ENCODE assay signal across 9 cellular contexts in the genomic region with DNA sequence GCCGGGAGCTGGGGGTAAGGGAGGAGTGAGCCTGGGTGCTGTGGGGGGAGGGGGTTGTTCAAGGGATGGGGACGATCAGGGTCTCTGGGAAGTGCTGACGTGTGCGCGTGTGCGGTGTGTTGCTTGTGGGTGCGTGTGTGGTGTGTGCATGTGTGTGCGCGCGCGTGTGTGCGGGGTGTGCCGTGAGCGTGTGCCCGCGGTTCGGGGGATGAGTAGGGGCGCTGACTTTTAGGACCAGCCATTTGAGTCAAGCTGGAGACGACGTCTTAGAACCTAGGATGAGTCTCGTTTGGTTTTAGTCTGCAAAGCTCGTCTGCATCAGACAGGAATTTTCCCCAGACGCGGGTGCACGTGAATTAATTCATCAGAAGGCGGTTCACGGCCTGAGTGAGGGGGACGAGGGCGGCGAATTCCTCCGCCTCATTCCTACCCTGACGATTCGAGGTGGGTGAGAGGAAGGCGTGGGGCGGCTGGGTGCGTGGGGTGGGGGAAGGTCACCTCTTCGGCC. TPM values are rescaled to one million over a fixed set of nuclear protein-coding genes. Genes with fewer than 3 reads are reported as not detected.
A peak's percentile ranks its signal among the peaks of the same experiment; 100 is the strongest.
DNase-seq lines count a peak whose midpoint lies in the region; ATAC-seq, FAIRE-seq and TF ChIP-seq lines count a peak whose summit lies in the region.
"Had no signal": no experiment of that assay in that cellular context is flagged by ENCODE, and none has a peak within 500 bp of the region (broad histone marks: within the 10 kb centered on the region; RNA-seq: fewer than 3 reads in every experiment).

No MANE protein-coding gene starts in this region.

- H2BK120ac ChIP-seq in H9 (ENCODE audit: low read depth, low read length, poor library complexity, severe bottlenecking) (no peak overlapping the region), mesendoderm (ENCODE audit: low read depth, low read length) (no peak overlapping the region)

- intact Hi-C loops in CD4-positive, alpha-beta T cell (cut with DNase I, micrococcal nuclease): no loop called here
- intact Hi-C loops in kidney (cut with DNase I): no loop called here

- H3K36me3 Mint-ChIP-seq in CD4-positive, alpha-beta T cell (ENCODE audit: low read depth): no peaks in the 10 kb centered on the region
- peaks cover 0 to 2% (median 0%) of the 10 kb centered on the region in 3 experiments; a peak in 1 of 7 replicates for H3K36me3 Mint-ChIP-seq in H9 (ENCODE audit: insufficient read depth in 1 of 3, low read depth in 3 of 3)
- peaks cover 5% of the 10 kb centered on the region for H3K36me3 Mint-ChIP-seq in activated naive CD8-positive, alpha-beta T cell treated with anti-CD3 and anti-CD28 coated beads, Interleukin-2, amount 10 ng/mL, durations not matched to agents 7 days and 5 days

- peaks cover 48% of the 10 kb centered on the region for H3K27me3 ChIP-seq in CD4-positive, alpha-beta T cell (ENCODE audit: control insufficient read depth, insufficient read depth, low read length)
- H3K27me3 ChIP-seq in H9 (ENCODE audit: insufficient read depth, low read length) (peaks cover 45% of the 10 kb centered on the region), mesendoderm (ENCODE audit: insufficient read depth, low read length, poor library complexity) (peaks cover 49% of the 10 kb centered on the region)

- H3K9ac ChIP-seq in H9 (ENCODE audit: extremely low read depth, insufficient read length, low read length) (no peak overlapping the region), mesendoderm (ENCODE audit: low read length) (no peak overlapping the region), kidney (ENCODE audit: low read length in 2 of 2) (no peak overlapping the region)

- peak overlapping the region; percentile 80 for H3K4me2 ChIP-seq in H9 (ENCODE audit: insufficient read depth, insufficient read length, low read length)
- H3K4me2 ChIP-seq in mesendoderm (ENCODE audit: low read length): peak overlapping the region; percentile 5

- CTCF ChIA-PET in CD4-positive, alpha-beta T cell (lab: Charles Lee): no interaction called here

- no peak overlapping the region for H3K4ac ChIP-seq in H9 (ENCODE audit: low read depth, low read length)
- no peak overlapping the region for H3K4ac ChIP-seq in mesendoderm (ENCODE audit: low read depth, low read length)

- H2BK20ac ChIP-seq in H9 (ENCODE audit: low read depth, low read length, poor library complexity, severe bottlenecking): no peak overlapping the region

- H3K9me3 Mint-ChIP-seq in CD4-positive, alpha-beta T cell: peaks cover 2% of the 10 kb centered on the region
- H3K9me3 Mint-ChIP-seq in H9: peaks cover 5 to 6% of the 10 kb centered on the region in 2 experiments; a peak in 4 of 5 replicates
- peaks cover 8% of the 10 kb centered on the region for H3K9me3 Mint-ChIP-seq in activated naive CD8-positive, alpha-beta T cell treated with anti-CD3 and anti-CD28 coated beads, Interleukin-2, amount 10 ng/mL, durations not matched to agents 7 days and 5 days

- no peak overlapping the region for H4K91ac ChIP-seq in H9 (ENCODE audit: insufficient read length, low read depth, low read length)

- H3K4me1 ChIP-seq in H9 (ENCODE audit: insufficient read depth, low read length) (0 out of 2 replicates have a peak, but pooled peaks cover 5% of the 10 kb centered on the region), mesendoderm (ENCODE audit: control insufficient read depth, low read depth, low read length) (no peaks in the 10 kb centered on the region), kidney (ENCODE audit: control insufficient read depth in 1 of 2, insufficient read depth in 1 of 2, low read depth in 1 of 2, low read length in 2 of 2) (no peaks in the 10 kb centered on the region)

- no peak for DNase-seq in CD4-positive, alpha-beta T cell
- DNase-seq in H9: no peak
- no peak for DNase-seq in activated naive CD8-positive, alpha-beta T cell treated with anti-CD3 and anti-CD28 coated beads, Interleukin-2, amount 10 ng/mL, durations not matched to agents 7 days and 5 days
- peak; percentile 40 for DNase-seq in mesendoderm
- DNase-seq in GDM1 (lab: John Stamatoyannopoulos, UW): no peak
- no peak for DNase-seq in NCI-H1436 (lab: John Stamatoyannopoulos, UW)
- no peak for DNase-seq in glomerular visceral epithelial cell (ENCODE audit: extremely low spot score)
- no peak for DNase-seq in kidney

- POLR2A ChIA-PET in CD4-positive, alpha-beta T cell (lab: Charles Lee): no interaction called here
- POLR2A ChIA-PET in activated naive CD8-positive, alpha-beta T cell treated with anti-CD3 and anti-CD28 coated beads, Interleukin-2, amount 10 ng/mL, durations not matched to agents 7 days and 5 days (lab: Charles Lee): no interaction called here

- H3K79me2 ChIP-seq in H9 (ENCODE audit: insufficient read depth, low read length): no peaks in the 10 kb centered on the region
- H3K79me2 ChIP-seq in mesendoderm (ENCODE audit: control insufficient read depth, insufficient read depth, low read length): no peaks in the 10 kb centered on the region

- H2AFZ ChIP-seq in H9 (ENCODE audit: low read length): no peak overlapping the region

- FAIRE-seq in kidney (lab: Jason Lieb, UNC): no peak

- H3K14ac ChIP-seq in H9 (ENCODE audit: insufficient read depth, low read length): no peak overlapping the region

- H2AK5ac ChIP-seq in H9 (ENCODE audit: insufficient read length, low read length) (no peak overlapping the region), mesendoderm (ENCODE audit: low read length) (no peak overlapping the region)

- H3K56ac ChIP-seq in H9 (ENCODE audit: insufficient read length, low read depth, low read length) (no peak overlapping the region), mesendoderm (ENCODE audit: low read length) (peak overlapping the region; percentile 42)

- peaks cover 22% of the 10 kb centered on the region for H3K23me2 ChIP-seq in H9 (ENCODE audit: insufficient read length, low read depth, low read length, poor library complexity, severe bottlenecking)

- no CpG with 5 or more reads among the region's 37 CpGs for WGBS in H9 (ENCODE audit: extremely low coverage, insufficient read length, low lambda C conversion rate)
- no CpG with 5 or more reads among the region's 37 CpGs for WGBS in mesendoderm (ENCODE audit: extremely low coverage, insufficient coverage, low lambda C conversion rate)

- H2BK12ac ChIP-seq in H9 (ENCODE audit: insufficient read length, low read depth, low read length): no peak overlapping the region

- H2BK5ac ChIP-seq in H9 (ENCODE audit: insufficient read length, low read length) (no peak overlapping the region), mesendoderm (ENCODE audit: low read length) (no peak overlapping the region)

- H3K23ac ChIP-seq in H9 (ENCODE audit: insufficient read length, low read depth, low read length) (no peak overlapping the region), mesendoderm (ENCODE audit: low read length) (no peak overlapping the region)

- ATAC-seq in CD4-positive, alpha-beta T cell (ENCODE audit: poor library complexity): no peak
- no peak for ATAC-seq in activated naive CD8-positive, alpha-beta T cell treated with anti-CD3 and anti-CD28 coated beads, Interleukin-2, amount 10 ng/mL, durations not matched to agents 7 days and 5 days (ENCODE audit: low read depth)

- H3K36me3 ChIP-seq in mesendoderm (ENCODE audit: control insufficient read depth, insufficient read depth, low read length) (no peaks in the 10 kb centered on the region), kidney (ENCODE audit: control insufficient read depth in 1 of 2, insufficient read depth in 2 of 2, low read length in 2 of 2) (no peaks in the 10 kb centered on the region)
- H3K36me3 ChIP-seq: esophagus muscularis mucosa had no signal

- peaks cover 5% of the 10 kb centered on the region for H3K4me1 Mint-ChIP-seq in CD4-positive, alpha-beta T cell (ENCODE audit: low read depth)
- peaks cover 11 to 25% of the 10 kb centered on the region in 2 experiments for H3K4me1 Mint-ChIP-seq in H9
- H3K4me1 Mint-ChIP-seq in activated naive CD8-positive, alpha-beta T cell treated with anti-CD3 and anti-CD28 coated beads, Interleukin-2, amount 10 ng/mL, durations not matched to agents 7 days and 5 days: peaks cover 10% of the 10 kb centered on the region

- H3K4me3 ChIP-seq in mesendoderm (ENCODE audit: low read length) (no peak overlapping the region), kidney (ENCODE audit: low read length in 2 of 2) (no peak overlapping the region)

- H3K9me3 ChIP-seq in CD4-positive, alpha-beta T cell (ENCODE audit: control insufficient read depth, low read length): no peaks in the 10 kb centered on the region
- no peaks in the 10 kb centered on the region for H3K9me3 ChIP-seq in H9 (ENCODE audit: control insufficient read depth, low read depth, low read length)
- peaks cover 0 to 2% of the 10 kb centered on the region in 2 donors for H3K9me3 ChIP-seq in kidney (ENCODE audit: control insufficient read depth in 1 of 2, low read length in 2 of 2)
- H3K9me3 ChIP-seq: esophagus muscularis mucosa had no signal

- H3K4me3 Mint-ChIP-seq in CD4-positive, alpha-beta T cell: peak overlapping the region; percentile 15
- peak overlapping the region; percentile 62 to 93 for H3K4me3 Mint-ChIP-seq in H9
- peak overlapping the region; percentile 65 for H3K4me3 Mint-ChIP-seq in activated naive CD8-positive, alpha-beta T cell treated with anti-CD3 and anti-CD28 coated beads, Interleukin-2, amount 10 ng/mL, durations not matched to agents 7 days and 5 days

- H3K18ac ChIP-seq in H9 (ENCODE audit: insufficient read length, low read depth, low read length) (no peak overlapping the region), mesendoderm (ENCODE audit: low read length) (no peak overlapping the region)

- H3T11ph ChIP-seq in H9 (ENCODE audit: low read length): no peak overlapping the region

- H3K79me1 ChIP-seq in H9 (ENCODE audit: insufficient read depth, low read depth, low read length, poor library complexity, severe bottlenecking) (no peaks in the 10 kb centered on the region), mesendoderm (ENCODE audit: low read length) (no peaks in the 10 kb centered on the region)

- no peak overlapping the region for H3K27ac ChIP-seq in CD4-positive, alpha-beta T cell (ENCODE audit: low read depth, low read length)
- H3K27ac ChIP-seq in H9 (ENCODE audit: insufficient read length, low read depth, low read length) (no peak overlapping the region), mesendoderm (ENCODE audit: low read depth, low read length) (no peak overlapping the region), kidney (ENCODE audit: low read depth in 2 of 2, low read length in 2 of 2) (no peak overlapping the region)
- H3K27ac ChIP-seq: esophagus muscularis mucosa had no signal

- no peak for TF ChIP-seq CTCF in CD4-positive, alpha-beta T cell (IDR thresholded peaks at IDR 0.05)
- TF ChIP-seq CTCF in H9 (conservative IDR thresholded peaks at IDR 0.05): no peak
- no peak for TF ChIP-seq CTCF in kidney (IDR thresholded peaks at IDR 0.05; ENCODE audit: borderline replicate concordance, extremely low read depth, insufficient read depth)

- H2BK15ac ChIP-seq in H9 (ENCODE audit: low read depth, low read length): no peak overlapping the region
- H2BK15ac ChIP-seq in mesendoderm (replicated peaks; ENCODE audit: low read depth): no peak overlapping the region

- H3K27me3 Mint-ChIP-seq in CD4-positive, alpha-beta T cell: peaks cover 68% of the 10 kb centered on the region
- peaks cover 83% of the 10 kb centered on the region for H3K27me3 Mint-ChIP-seq in H9 (ENCODE audit: low read depth)
- peaks cover 63% of the 10 kb centered on the region for H3K27me3 Mint-ChIP-seq in activated naive CD8-positive, alpha-beta T cell treated with anti-CD3 and anti-CD28 coated beads, Interleukin-2, amount 10 ng/mL, durations not matched to agents 7 days and 5 days

- no peak overlapping the region for H4K8ac ChIP-seq in H9 (replicated peaks; ENCODE audit: insufficient read length, low read depth, low read length)
- H4K8ac ChIP-seq in mesendoderm (ENCODE audit: low read depth, low read length): no peak overlapping the region

- H3K27ac Mint-ChIP-seq in CD4-positive, alpha-beta T cell: no peak overlapping the region
- H3K27ac Mint-ChIP-seq in H9: no peak overlapping the region
- H3K27ac Mint-ChIP-seq in activated naive CD8-positive, alpha-beta T cell treated with anti-CD3 and anti-CD28 coated beads, Interleukin-2, amount 10 ng/mL, durations not matched to agents 7 days and 5 days: peak overlapping the region; percentile 72

- H4K20me1 ChIP-seq in H9 (ENCODE audit: control insufficient read depth, insufficient read depth, insufficient read length): no peaks in the 10 kb centered on the region

- no peak overlapping the region for H4K5ac ChIP-seq in H9 (ENCODE audit: insufficient read length, low read depth, low read length)
- no peak overlapping the region for H4K5ac ChIP-seq in mesendoderm (ENCODE audit: low read length)

RNA-seq across cellular contexts. Expression of a gene that starts 0.9 kb away (rescaled TPM):
- total RNA-seq in CD4-positive, alpha-beta T cell: not detected
- total RNA-seq in H9 (2021) (0.09 TPM in 1 of 2 replicates, not detected in the other), kidney (not detected)
- total RNA-seq in activated naive CD8-positive, alpha-beta T cell treated with anti-CD3 and anti-CD28 coated beads, Interleukin-2, amount 10 ng/mL, durations not matched to agents 7 days and 5 days: not detected
- 0.03 TPM for polyA plus RNA-seq in mesendoderm (2013, experiment 1 of 2)
- 0.07 TPM for polyA plus RNA-seq in mesendoderm (2013, experiment 2 of 2)
- polyA plus RNA-seq in kidney (ENCODE audit: insufficient read depth, low read depth, low replicate concordance): not detected

RNA-seq across cellular contexts. Expression of a gene that starts 48.3 kb away (rescaled TPM):
- 10 to 100 TPM; 11.4 to 12.4 TPM for total RNA-seq in CD4-positive, alpha-beta T cell
- total RNA-seq in H9 (2021) (10.2 and 10.8 TPM in 2 replicates), kidney (10.7 TPM)
- 10 to 100 TPM; 16.6 to 23.2 TPM for total RNA-seq in activated naive CD8-positive, alpha-beta T cell treated with anti-CD3 and anti-CD28 coated beads, Interleukin-2, amount 10 ng/mL, durations not matched to agents 7 days and 5 days
- 0.93 TPM for polyA plus RNA-seq in mesendoderm (2013, experiment 1 of 2)
- 1.2 TPM for polyA plus RNA-seq in mesendoderm (2013, experiment 2 of 2)
- polyA plus RNA-seq in kidney (ENCODE audit: insufficient read depth, low read depth, low replicate concordance): 10.8 TPM

Comparison
In these comparisons a context has a peak if more than half of its experiments do, and no peak if none do; other contexts are left out.
1. H3K4me3 Mint-ChIP-seq: peak in every context shown above with its lines; median percentile 78 in H9; 65 in activated naive CD8-positive, alpha-beta T cell treated with anti-CD3 and anti-CD28 coated beads, Interleukin-2, amount 10 ng/mL, durations not matched to agents 7 days and 5 days; 15 in CD4-positive, alpha-beta T cell.